ENCODE assay signal across 13 cellular contexts in genomic region chr3:113668015-113668414, GRCh38. TPM values are rescaled to one million over a fixed set of nuclear protein-coding genes. Genes with fewer than 3 reads are reported as not detected.
DNase-seq lines count a peak whose midpoint lies in the region; ATAC-seq and TF ChIP-seq lines count a peak whose summit lies in the region.
"Had no signal": no experiment of that assay in that cellular context is flagged by ENCODE, and none has a peak within 500 bp of the region (broad histone marks: within the 10 kb centered on the region; RNA-seq: fewer than 3 reads in every experiment).

No MANE protein-coding gene starts in this region.

- no peaks in the 10 kb centered on the region for H3K9me3 Mint-ChIP-seq in activated naive CD4-positive, alpha-beta T cell treated with anti-CD3 and anti-CD28 coated beads for 36 hours
- no peaks in the 10 kb centered on the region for H3K9me3 Mint-ChIP-seq in activated T-helper 17 cell treated with anti-CD3 and anti-CD28 coated beads, Interleukin-2, amount 50 U/mL, for 72 hours
- H3K9me3 Mint-ChIP-seq in type B pancreatic cell: peaks cover 5% of the 10 kb centered on the region
- H3K9me3 Mint-ChIP-seq: activated T-helper 2 cell treated with anti-CD3 and anti-CD28 coated beads, Interferon-gamma antibody, Interleukin-2, Interleukin-4, amounts not matched to agents 10 μg/mL and 5 μg/mL and 100 μg/mL, durations not matched to agents 14 hours and 24 hours and 36 hours had no signal

- no peak overlapping the region for H3K4me2 ChIP-seq in Karpas-422 (ENCODE audit: low read depth, low read length, poor library complexity, severe bottlenecking)

- H3K9me3 ChIP-seq in Karpas-422 (ENCODE audit: low read length): no peaks in the 10 kb centered on the region

- DNase-seq in activated naive CD4-positive, alpha-beta T cell treated with anti-CD3 and anti-CD28 coated beads for 36 hours: no peak
- no peak for DNase-seq in activated naive CD4-positive, alpha-beta T cell treated with anti-CD3 and anti-CD28 coated beads, Interleukin-2, amount 50 U/mL, for 16 hours
- DNase-seq in iPS-NIHi11 (ENCODE audit: low spot score): peak; percentile 10
- no peak for DNase-seq in type B pancreatic cell (ENCODE audit: extremely low spot score, unreplicated experiment)
- no peak for DNase-seq in iPS-NIHi7 (ENCODE audit: extremely low spot score)
- DNase-seq in Karpas-422: no peak
- no peak for DNase-seq in cerebellar cortex (ENCODE audit: low spot score)
- DNase-seq: 8988T, midbrain, NCI-H226 had no signal

- H3K4me3 ChIP-seq in Karpas-422 (ENCODE audit: low read length): no peak overlapping the region
- H3K4me3 ChIP-seq: coronary artery had no signal

- peak overlapping the region; percentile 38 for H3K27ac Mint-ChIP-seq in activated naive CD4-positive, alpha-beta T cell treated with anti-CD3 and anti-CD28 coated beads for 36 hours
- peak overlapping the region; percentile 9 for H3K27ac Mint-ChIP-seq in activated T-helper 17 cell treated with anti-CD3 and anti-CD28 coated beads, Interleukin-2, amount 50 U/mL, for 72 hours
- peak overlapping the region; percentile 16 for H3K27ac Mint-ChIP-seq in type B pancreatic cell
- H3K27ac Mint-ChIP-seq: activated T-helper 2 cell treated with anti-CD3 and anti-CD28 coated beads, Interferon-gamma antibody, Interleukin-2, Interleukin-4, amounts not matched to agents 10 μg/mL and 5 μg/mL and 100 μg/mL, durations not matched to agents 14 hours and 24 hours and 36 hours had no signal

- no peaks in the 10 kb centered on the region for H4K20me1 ChIP-seq in Karpas-422 (ENCODE audit: insufficient read depth, low read depth, low read length)

- no peaks in the 10 kb centered on the region for H3K27me3 Mint-ChIP-seq in activated naive CD4-positive, alpha-beta T cell treated with anti-CD3 and anti-CD28 coated beads for 36 hours (ENCODE audit: low read depth)
- no peaks in the 10 kb centered on the region for H3K27me3 Mint-ChIP-seq in activated T-helper 17 cell treated with anti-CD3 and anti-CD28 coated beads, Interleukin-2, amount 50 U/mL, for 72 hours
- H3K27me3 Mint-ChIP-seq in type B pancreatic cell: no peaks in the 10 kb centered on the region

- H3K9me2 ChIP-seq in Karpas-422 (replicated peaks; ENCODE audit: insufficient read depth, low read length): no peaks in the 10 kb centered on the region

- peaks cover 20% of the 10 kb centered on the region for H3K4me1 Mint-ChIP-seq in activated naive CD4-positive, alpha-beta T cell treated with anti-CD3 and anti-CD28 coated beads for 36 hours (ENCODE audit: low read depth)
- H3K4me1 Mint-ChIP-seq in activated T-helper 17 cell treated with anti-CD3 and anti-CD28 coated beads, Interleukin-2, amount 50 U/mL, for 72 hours: peaks cover 8% of the 10 kb centered on the region
- H3K4me1 Mint-ChIP-seq in type B pancreatic cell (ENCODE audit: unreplicated experiment): peaks cover 35% of the 10 kb centered on the region

- H2AFZ ChIP-seq in Karpas-422 (ENCODE audit: low read length): no peak overlapping the region

- no peak for TF ChIP-seq CTCF in type B pancreatic cell (conservative IDR thresholded peaks at IDR 0.05)

- intact Hi-C loops in activated naive CD4-positive, alpha-beta T cell treated with anti-CD3 and anti-CD28 coated beads for 36 hours (cut with micrococcal nuclease): no loop called here

- CTCF ChIA-PET in activated naive CD4-positive, alpha-beta T cell treated with anti-CD3 and anti-CD28 coated beads for 36 hours (lab: Charles Lee): interaction anchor here (0.7 kb wide), 1 partner anchor 64 kb away, joined by 3 read pairs; no protein-coding TSS in a partner anchor

- ATAC-seq in activated T-helper 17 cell treated with anti-CD3 and anti-CD28 coated beads, Interleukin-2, amount 50 U/mL, for 72 hours (replicated peaks): no peak

- H3K79me2 ChIP-seq in Karpas-422 (ENCODE audit: low read length): no peaks in the 10 kb centered on the region

- H3K27ac ChIP-seq in Karpas-422 (ENCODE audit: low read length): no peak overlapping the region
- H3K27ac ChIP-seq: coronary artery had no signal

- no peaks in the 10 kb centered on the region for H3K27me3 ChIP-seq in Karpas-422 (ENCODE audit: low read length)

- no peak overlapping the region for H3K9ac ChIP-seq in Karpas-422 (ENCODE audit: low read length)

- H3K36me3 ChIP-seq in Karpas-422 (ENCODE audit: insufficient read depth, low read length): peaks cover 4% of the 10 kb centered on the region; the same call in 1 of the 2 replicates

- no peaks in the 10 kb centered on the region for H3K4me1 ChIP-seq in Karpas-422 (ENCODE audit: low read length)

- H3K4me3 Mint-ChIP-seq in activated naive CD4-positive, alpha-beta T cell treated with anti-CD3 and anti-CD28 coated beads for 36 hours: no peak overlapping the region
- H3K4me3 Mint-ChIP-seq in activated T-helper 17 cell treated with anti-CD3 and anti-CD28 coated beads, Interleukin-2, amount 50 U/mL, for 72 hours: no peak overlapping the region
- H3K4me3 Mint-ChIP-seq in type B pancreatic cell: no peak overlapping the region

- peaks cover 11% of the 10 kb centered on the region for H3K36me3 Mint-ChIP-seq in activated naive CD4-positive, alpha-beta T cell treated with anti-CD3 and anti-CD28 coated beads for 36 hours (ENCODE audit: low read depth)
- H3K36me3 Mint-ChIP-seq in activated T-helper 17 cell treated with anti-CD3 and anti-CD28 coated beads, Interleukin-2, amount 50 U/mL, for 72 hours (ENCODE audit: low read depth): peaks cover 69% of the 10 kb centered on the region
- H3K36me3 Mint-ChIP-seq in type B pancreatic cell: peaks cover 21% of the 10 kb centered on the region

RNA-seq across cellular contexts. Expression of gene USF3, which starts 28.4 kb away (rescaled TPM):
- 1 to 10 TPM; 7.5 to 7.9 TPM for total RNA-seq in activated naive CD4-positive, alpha-beta T cell treated with anti-CD3 and anti-CD28 coated beads for 36 hours
- 10 to 100 TPM; 14.6 to 19.9 TPM for total RNA-seq in activated T-helper 17 cell treated with anti-CD3 and anti-CD28 coated beads, Interleukin-2, amount 50 U/mL, for 72 hours
- 14.1 and 20.8 TPM in 2 replicates for total RNA-seq in type B pancreatic cell (ENCODE audit: low replicate concordance)
- 11.9 and 32.2 TPM in 2 replicates for total RNA-seq in Karpas-422 (2014; rRNA removed; shearing (Covaris generic); ENCODE audit: low replicate concordance)
